ENCODE assay signal across 15 cellular contexts in the genomic region with DNA sequence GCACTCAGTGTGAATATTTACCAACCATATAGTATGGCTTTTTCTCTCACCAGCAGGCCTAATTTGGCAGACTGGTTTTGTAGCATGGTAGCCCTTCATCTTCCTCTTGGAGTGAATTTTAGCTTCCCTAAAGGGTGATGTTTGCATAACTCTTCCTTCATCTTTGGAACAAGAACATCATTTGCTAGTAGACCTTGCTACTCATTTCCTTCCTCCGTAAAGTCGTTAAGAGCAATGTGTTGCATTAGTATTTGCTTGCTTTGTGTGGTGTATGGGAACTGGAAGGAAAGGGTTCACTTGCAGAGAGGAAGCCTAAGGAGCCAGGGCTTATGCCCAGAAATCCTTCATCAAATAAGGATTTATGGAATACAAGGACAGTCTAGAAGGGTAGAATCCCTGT.
"Had no signal": no experiment of that assay in that cellular context is flagged by ENCODE, and none has a peak within 500 bp of the region (broad histone marks: within the 10 kb centered on the region; RNA-seq: fewer than 3 reads in every experiment).

No MANE protein-coding gene starts in this region.

- H3K4me3 ChIP-seq: psoas muscle, right lobe of liver had no signal

- H3K27ac ChIP-seq: foreskin keratinocyte, neutrophil, psoas muscle, right lobe of liver had no signal

- H3K4me1 Mint-ChIP-seq: naive thymus-derived CD4-positive, alpha-beta T cell; nephron progenitor cell had no signal

- H3K9me3 ChIP-seq: neutrophil, psoas muscle, right lobe of liver had no signal

- H3K27me3 ChIP-seq: foreskin keratinocyte, neutrophil, right lobe of liver had no signal

- H3K27me3 Mint-ChIP-seq: dendritic cell treated with granulocyte-macrophage colony-stimulating factor and Interleukin-4, amounts not matched to agents 40 ng/mL and 50 ng/mL, for 4 days; naive thymus-derived CD4-positive, alpha-beta T cell had no signal

- H3K36me3 ChIP-seq: neutrophil, right lobe of liver had no signal

- H3K4me1 ChIP-seq: psoas muscle, right lobe of liver had no signal

- H3K4me3 Mint-ChIP-seq: dendritic cell treated with granulocyte-macrophage colony-stimulating factor and Interleukin-4, amounts not matched to agents 40 ng/mL and 50 ng/mL, for 4 days; naive thymus-derived CD4-positive, alpha-beta T cell; nephron progenitor cell had no signal

- H3K27ac Mint-ChIP-seq: dendritic cell treated with granulocyte-macrophage colony-stimulating factor and Interleukin-4, amounts not matched to agents 40 ng/mL and 50 ng/mL, for 4 days; naive thymus-derived CD4-positive, alpha-beta T cell; nephron progenitor cell had no signal

- DNase-seq: erythroblast; head of caudate nucleus; hippocampal formation; naive thymus-derived CD4-positive, alpha-beta T cell; nephron progenitor cell; psoas muscle; retina; right lobe of liver; stimulated activated CD4-positive, alpha-beta T cell treated with anti-CD3 and anti-CD28 coated beads, Interleukin-2, amount 100 ng/mL, for 24 hours; stimulated activated CD4-positive, alpha-beta T cell treated with anti-CD3 and anti-CD28 coated beads, Interleukin-4, amount 100 ng/mL, for 4 hours; stimulated activated naive CD4-positive, alpha-beta T cell treated with Interleukin-2 at 50 U/mL for 16 hours; trophoblast cell had no signal
